Comparison of ENCODE assay signal across 17 cellular contexts in the genomic region with DNA sequence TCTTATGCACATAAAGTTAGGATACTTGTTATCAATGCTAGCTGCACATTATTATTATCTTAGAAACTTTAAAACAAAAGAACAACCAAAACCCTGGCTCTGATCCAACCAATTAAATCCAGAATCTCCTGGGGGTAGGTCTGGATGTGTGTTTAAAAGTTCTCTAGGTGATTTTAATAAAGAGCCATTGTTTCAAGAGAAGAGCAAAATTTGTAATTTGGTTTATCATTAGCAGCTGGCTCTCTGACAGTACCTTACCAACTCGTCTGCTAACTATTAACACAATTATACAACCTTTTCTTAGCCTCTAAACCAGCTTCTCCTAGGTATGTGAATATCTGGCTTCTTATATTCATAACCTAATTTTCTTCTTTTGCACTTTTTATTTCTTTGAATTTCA.
DNase-seq lines count a peak whose midpoint lies in the region; ATAC-seq, FAIRE-seq and TF ChIP-seq lines count a peak whose summit lies in the region.
"Had no signal": no experiment of that assay in that cellular context is flagged by ENCODE, and none has a peak within 500 bp of the region (broad histone marks: within the 10 kb centered on the region; RNA-seq: fewer than 3 reads in every experiment).

No MANE protein-coding gene starts in this region.

- no peaks in the 10 kb centered on the region for H4K20me1 ChIP-seq in SK-N-SH (ENCODE audit: insufficient read depth)

- peaks cover 0 to 17% of the 10 kb centered on the region in 2 experiments for H3K36me3 ChIP-seq in SK-N-SH (replicated peaks in 1 of 2; ENCODE audit: control insufficient read depth in 1 of 2, insufficient read depth in 2 of 2, low read length in 1 of 2)
- H3K36me3 ChIP-seq: BE2C had no signal

- no peak for TF ChIP-seq EP300 in SK-N-SH (IDR thresholded peaks at IDR 0.05; ENCODE audit: borderline replicate concordance in 1 of 2, low read depth in 1 of 2, low read length in 1 of 2)

- ATAC-seq in SK-N-SH treated with all-trans-retinoic acid at 6 μM for 48 hours (no peak), HG03457 (IDR thresholded peaks at IDR 0.05; ENCODE audit: unreplicated experiment) (no peak)
- ATAC-seq: HCT116 had no signal

- FAIRE-seq in GM19239 (lab: Jason Lieb, UNC): no peak
- FAIRE-seq: D721Med, GM12892 had no signal

- no peak overlapping the region for H3K9ac ChIP-seq in SK-N-SH

- H2AFZ ChIP-seq in SK-N-SH (ENCODE audit: low read depth): no peak overlapping the region

- H3K4me1 ChIP-seq in SK-N-SH (ENCODE audit: control insufficient read depth in 1 of 2, insufficient read depth in 2 of 2, low read depth in 1 of 2, low read length in 1 of 2): peaks cover 3 to 5% of the 10 kb centered on the region in 2 experiments; a peak in 2 of 4 replicates

- no peak for DNase-seq in SK-N-SH
- DNase-seq in NCI-H1105 (lab: John Stamatoyannopoulos, UW): peak; percentile 5
- DNase-seq in epithelial cell of prostate (ENCODE audit: low read depth, low spot score): no peak
- DNase-seq in renal cortical epithelial cell (ENCODE audit: low read depth): peak; percentile 46
- DNase-seq in GM19239 (ENCODE audit: insufficient read length, low spot score): no peak
- DNase-seq in DMS153 treated with DMSO at 0.1 percent for 48 hours (lab: John Stamatoyannopoulos, UW; ENCODE audit: unreplicated experiment): no peak
- DNase-seq: BE2C; CD4-positive, alpha-beta memory T cell; DMS153; DND-41; GDM1 had no signal

- H3K9me3 ChIP-seq in SK-N-SH: no peaks in the 10 kb centered on the region
- H3K9me3 ChIP-seq: BE2C had no signal

- CTCF ChIA-PET in SK-N-SH (lab: Yijun Ruan, JAX): interaction anchor here (0.9 to 1.6 kb wide), 3 partner anchors 37 to 167 kb away, joined by 3 to 6 read pairs (median 3); no protein-coding TSS in a partner anchor

- POLR2A ChIA-PET in SK-N-SH (lab: Yijun Ruan, JAX): no interaction called here

- 85% methylated on average over 1 of the region's 1 CpG for WGBS in SK-N-SH (ENCODE audit: low lambda C conversion rate)

- peaks cover 20% of the 10 kb centered on the region for H3F3A ChIP-seq in SK-N-SH (replicated peaks; ENCODE audit: insufficient read depth)

- no peak for TF ChIP-seq RAD21 in SK-N-SH (IDR thresholded peaks at IDR 0.05; ENCODE audit: low read length)

- no peak overlapping the region for H3K4me3 ChIP-seq in SK-N-SH (ENCODE audit: low read depth in 2 of 2, low read length in 1 of 2)

- H3K27me3 ChIP-seq in SK-N-SH (ENCODE audit: insufficient read depth): no peaks in the 10 kb centered on the region
- H3K27me3 ChIP-seq: BE2C had no signal

- H3K4me2 ChIP-seq in SK-N-SH: 0 out of 2 replicates have a peak overlapping the region, but pooled peaks have one; percentile 55

- no peaks in the 10 kb centered on the region for H3K79me2 ChIP-seq in SK-N-SH (ENCODE audit: insufficient read depth)

- H3K9me2 ChIP-seq in SK-N-SH: no peaks in the 10 kb centered on the region; the same call in 1 of the 2 replicates

- H3K27ac ChIP-seq in SK-N-SH (ENCODE audit: low read depth in 2 of 2, low read length in 1 of 2): peak overlapping the region; percentile 8 to 92
- peak overlapping the region; percentile 83 for H3K27ac ChIP-seq in epithelial cell of prostate
- H3K27ac ChIP-seq: C4-2B had no signal

- TF ChIP-seq CTCF in SK-N-SH (IDR thresholded peaks at IDR 0.05): no peak

TF ChIP-seq in SK-N-SH, 30 proteins besides CTCF, POLR2A, EP300 and RAD21:
- TF ChIP-seq RFX5 (IDR thresholded peaks at IDR 0.05; ENCODE audit: low read length) (no peak), FOXM1 (IDR thresholded peaks at IDR 0.05; ENCODE audit: low read depth) (no peak), GABPA (IDR thresholded peaks at IDR 0.05; ENCODE audit: low read depth) (no peak), YY1 (IDR thresholded peaks at IDR 0.05; ENCODE audit: low read depth) (no peak), ELF1 (IDR thresholded peaks at IDR 0.05) (no peak)
- TF ChIP-seq, protein P1, sequence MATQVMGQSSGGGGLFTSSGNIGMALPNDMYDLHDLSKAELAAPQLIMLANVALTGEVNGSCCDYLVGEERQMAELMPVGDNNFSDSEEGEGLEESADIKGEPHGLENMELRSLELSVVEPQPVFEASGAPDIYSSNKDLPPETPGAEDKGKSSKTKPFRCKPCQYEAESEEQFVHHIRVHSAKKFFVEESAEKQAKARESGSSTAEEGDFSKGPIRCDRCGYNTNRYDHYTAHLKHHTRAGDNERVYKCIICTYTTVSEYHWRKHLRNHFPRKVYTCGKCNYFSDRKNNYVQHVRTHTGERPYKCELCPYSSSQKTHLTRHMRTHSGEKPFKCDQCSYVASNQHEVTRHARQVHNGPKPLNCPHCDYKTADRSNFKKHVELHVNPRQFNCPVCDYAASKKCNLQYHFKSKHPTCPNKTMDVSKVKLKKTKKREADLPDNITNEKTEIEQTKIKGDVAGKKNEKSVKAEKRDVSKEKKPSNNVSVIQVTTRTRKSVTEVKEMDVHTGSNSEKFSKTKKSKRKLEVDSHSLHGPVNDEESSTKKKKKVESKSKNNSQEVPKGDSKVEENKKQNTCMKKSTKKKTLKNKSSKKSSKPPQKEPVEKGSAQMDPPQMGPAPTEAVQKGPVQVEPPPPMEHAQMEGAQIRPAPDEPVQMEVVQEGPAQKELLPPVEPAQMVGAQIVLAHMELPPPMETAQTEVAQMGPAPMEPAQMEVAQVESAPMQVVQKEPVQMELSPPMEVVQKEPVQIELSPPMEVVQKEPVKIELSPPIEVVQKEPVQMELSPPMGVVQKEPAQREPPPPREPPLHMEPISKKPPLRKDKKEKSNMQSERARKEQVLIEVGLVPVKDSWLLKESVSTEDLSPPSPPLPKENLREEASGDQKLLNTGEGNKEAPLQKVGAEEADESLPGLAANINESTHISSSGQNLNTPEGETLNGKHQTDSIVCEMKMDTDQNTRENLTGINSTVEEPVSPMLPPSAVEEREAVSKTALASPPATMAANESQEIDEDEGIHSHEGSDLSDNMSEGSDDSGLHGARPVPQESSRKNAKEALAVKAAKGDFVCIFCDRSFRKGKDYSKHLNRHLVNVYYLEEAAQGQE (IDR thresholded peaks at IDR 0.05; ENCODE audit: low read depth, low read length): no peak

TF ChIP-seq in SK-N-SH treated with all-trans-retinoic acid at 6 μM for 48 hours, 23 proteins besides CTCF, POLR2A, EP300 and RAD21 (continues in another document):
- TF ChIP-seq SNAI2 (CRISPR knock-in tag; IDR thresholded peaks at IDR 0.05) (no peak), ESRRG (CRISPR knock-in tag; IDR thresholded peaks at IDR 0.05) (no peak), GLIS3 (CRISPR knock-in tag; IDR thresholded peaks at IDR 0.05) (no peak), ZNF8 (CRISPR knock-in tag; IDR thresholded peaks at IDR 0.05) (no peak), ZNF565 (CRISPR knock-in tag; conservative IDR thresholded peaks at IDR 0.05; ENCODE audit: low read depth) (no peak), ZNF70 (CRISPR knock-in tag; IDR thresholded peaks at IDR 0.05) (no peak), ARNTL (CRISPR knock-in tag; IDR thresholded peaks at IDR 0.05; ENCODE audit: borderline replicate concordance, low read depth) (no peak), TSHZ2 (CRISPR knock-in tag; IDR thresholded peaks at IDR 0.05) (no peak), PPARA (CRISPR knock-in tag; IDR thresholded peaks at IDR 0.05; ENCODE audit: borderline replicate concordance) (no peak), POU6F1 (CRISPR knock-in tag; IDR thresholded peaks at IDR 0.05; ENCODE audit: borderline replicate concordance, low read depth) (no peak)

Comparison
In these comparisons a context has a peak if more than half of its experiments do, and no peak if none do; other contexts are left out.
1. DNase-seq: peak in NCI-H1105 (single experiment) and renal cortical epithelial cell (single experiment); none in SK-N-SH (single experiment), epithelial cell of prostate (single experiment), GM19239 (single experiment) and DMS153 treated with DMSO at 0.1 percent for 48 hours (single experiment).